Comparison of ENCODE assay signal across 14 cellular contexts in genomic region chr7:157158400-157158799, GRCh38. TPM values are rescaled to one million over a fixed set of nuclear protein-coding genes. Genes with fewer than 3 reads are reported as not detected.
DNase-seq lines count a peak whose midpoint lies in the region; ATAC-seq and TF ChIP-seq lines count a peak whose summit lies in the region.
"Had no signal": no experiment of that assay in that cellular context is flagged by ENCODE, and none has a peak within 500 bp of the region (broad histone marks: within the 10 kb centered on the region; RNA-seq: fewer than 3 reads in every experiment).

No MANE protein-coding gene starts in this region.

- H2AFZ ChIP-seq in PC-3 (ENCODE audit: low read length) = no peak overlapping the region
- H2AFZ ChIP-seq in MM.1S (ENCODE audit: low read length) = no peak overlapping the region

- ATAC-seq in PC-3 (peak; percentile 54), HG03280 (IDR thresholded peaks at IDR 0.05; ENCODE audit: unreplicated experiment) (no peak)

- no peak overlapping the region for H3K4me2 ChIP-seq in PC-3 (ENCODE audit: low read length)
- H3K4me2 ChIP-seq in MM.1S (ENCODE audit: low read depth, low read length) = no peak overlapping the region

- H3K36me3 ChIP-seq in PC-3 (ENCODE audit: low read depth, low read length) = no peaks in the 10 kb centered on the region
- H3K36me3 ChIP-seq in MM.1S (replicated peaks; ENCODE audit: insufficient read depth, low read length) = 0 out of 2 replicates have a peak, but pooled peaks cover 10% of the 10 kb centered on the region
- H3K36me3 ChIP-seq: brain microvascular endothelial cell had no signal

- TF ChIP-seq CTCF in PC-3 (conservative IDR thresholded peaks at IDR 0.05; ENCODE audit: low read depth, low read length) (no peak), MM.1S (IDR thresholded peaks at IDR 0.05; ENCODE audit: low read length) (no peak)

- H4K20me1 ChIP-seq in PC-3 (ENCODE audit: low read length) (peaks cover 58% of the 10 kb centered on the region), MM.1S (ENCODE audit: insufficient read depth, low read length) (peaks cover 69% of the 10 kb centered on the region)

- H3K9me3 ChIP-seq in PC-3 (ENCODE audit: low read length) (no peaks in the 10 kb centered on the region), MM.1S (replicated peaks; ENCODE audit: insufficient read depth, low read length) (no peaks in the 10 kb centered on the region)

- DNase-seq in NCI-H1105 treated with DMSO at 0.1 percent for 48 hours (lab: John Stamatoyannopoulos, UW) (peak; percentile 71), PC-3 (no peak), globus pallidus (ENCODE audit: low spot score) (peak; percentile 87), retina (peak; percentile 50), AG08395 (ENCODE audit: low spot score) (no peak), MM.1S (no peak)
- DNase-seq: activated CD8-positive, alpha-beta memory T cell treated with anti-CD3 and anti-CD28 coated beads for 24 hours; brain microvascular endothelial cell; glutamatergic neuron; kidney; NCI-H524; stimulated activated CD4-positive, alpha-beta T cell treated with anti-CD3 and anti-CD28 coated beads, Interleukin-2, amount 100 ng/mL, for 24 hours; T-helper 9 cell had no signal

- no TSS peak for BruUV-seq in PC-3 (replicated peaks; lab: Mats Ljungman, UMichigan)

- no peak overlapping the region for H3K4me3 ChIP-seq in PC-3 (ENCODE audit: low read length)
- H3K4me3 ChIP-seq in MM.1S (ENCODE audit: low read length) = no peak overlapping the region

- H3F3A ChIP-seq in PC-3 (ENCODE audit: low read length, unreplicated experiment) (no peaks in the 10 kb centered on the region), MM.1S (ENCODE audit: insufficient read depth, low read length) (no peaks in the 10 kb centered on the region)

- H3K27me3 ChIP-seq in PC-3 (ENCODE audit: low read length) (no peaks in the 10 kb centered on the region), MM.1S (replicated peaks; ENCODE audit: insufficient read depth, low read length) (no peaks in the 10 kb centered on the region)
- H3K27me3 ChIP-seq: brain microvascular endothelial cell had no signal

- intact Hi-C loops in PC-3 (cut with micrococcal nuclease) = no loop called here

- no peak overlapping the region for H3K9ac ChIP-seq in PC-3 (ENCODE audit: low read length)
- H3K9ac ChIP-seq in MM.1S (ENCODE audit: low read length) = no peak overlapping the region

- CTCF ChIA-PET in PC-3 (lab: Charles Lee) = no interaction called here

- H3K79me2 ChIP-seq in PC-3 (ENCODE audit: low read length) (peaks cover 97% of the 10 kb centered on the region), MM.1S (ENCODE audit: low read length) (peaks cover 99% of the 10 kb centered on the region)

- H3K27ac ChIP-seq in PC-3 (ENCODE audit: low read length) (no peak overlapping the region), MM.1S (ENCODE audit: low read length) (no peak overlapping the region)
- H3K27ac ChIP-seq: brain microvascular endothelial cell had no signal

- H3K4me1 ChIP-seq in PC-3 (ENCODE audit: insufficient read depth, low read length) = no peaks in the 10 kb centered on the region
- no peaks in the 10 kb centered on the region for H3K4me1 ChIP-seq in MM.1S (ENCODE audit: low read length)

- H3K9me2 ChIP-seq in PC-3 (replicated peaks; ENCODE audit: low read length) (no peaks in the 10 kb centered on the region), MM.1S (replicated peaks; ENCODE audit: insufficient read depth, low read length) (no peaks in the 10 kb centered on the region)

- POLR2A ChIA-PET in PC-3 (lab: Charles Lee; ENCODE audit: unreplicated experiment) = no interaction called here

RNA-seq across cellular contexts. Expression of gene UBE3C, which starts 19.7 kb away (rescaled TPM):
- 83.1 and 86.6 TPM in 2 replicates for total RNA-seq in PC-3 (2014; rRNA removed)

Comparison
In these comparisons a context has a peak if more than half of its experiments do, and no peak if none do; other contexts are left out.
1. DNase-seq: peak in NCI-H1105 treated with DMSO at 0.1 percent for 48 hours (single experiment), globus pallidus (single experiment) and retina (single experiment); none in PC-3 (single experiment), AG08395 (single experiment) and MM.1S (single experiment).